Comparison of ENCODE assay signal across 2 cellular contexts in the genomic region with DNA sequence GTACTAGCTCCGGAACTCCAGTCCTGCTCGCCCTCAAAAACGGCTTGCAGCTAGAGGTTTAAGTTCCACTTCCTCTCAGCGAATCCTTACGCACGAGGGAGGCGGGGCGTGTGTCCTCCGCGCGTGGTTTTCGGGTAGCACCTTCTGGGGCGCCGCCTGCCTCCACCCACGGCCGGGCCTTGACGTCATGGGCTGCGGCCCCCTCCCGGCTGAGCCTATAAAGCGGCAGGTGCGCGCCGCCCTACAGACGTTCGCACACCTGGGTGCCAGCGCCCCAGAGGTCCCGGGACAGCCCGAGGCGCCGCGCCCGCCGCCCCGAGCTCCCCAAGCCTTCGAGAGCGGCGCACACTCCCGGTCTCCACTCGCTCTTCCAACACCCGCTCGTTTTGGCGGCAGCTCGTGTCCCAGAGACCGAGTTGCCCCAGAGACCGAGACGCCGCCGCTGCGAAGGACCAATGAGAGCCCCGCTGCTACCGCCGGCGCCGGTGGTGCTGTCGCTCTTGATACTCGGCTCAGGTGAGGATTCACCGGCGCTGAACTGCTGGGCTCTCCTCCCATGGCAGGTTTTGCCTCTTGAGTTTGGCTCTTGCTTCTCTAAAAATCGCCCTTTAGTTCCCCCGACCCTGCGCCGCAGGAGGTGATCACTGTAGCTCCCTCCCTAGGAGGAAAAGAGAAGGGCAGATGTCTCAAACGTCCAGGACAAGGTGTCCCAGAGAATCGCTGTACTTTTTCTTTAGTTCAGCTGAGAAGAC.
A peak's percentile ranks its signal among the peaks of the same experiment; 100 is the strongest.
TF ChIP-seq lines count a peak whose summit lies in the region.

A gene with protein sequence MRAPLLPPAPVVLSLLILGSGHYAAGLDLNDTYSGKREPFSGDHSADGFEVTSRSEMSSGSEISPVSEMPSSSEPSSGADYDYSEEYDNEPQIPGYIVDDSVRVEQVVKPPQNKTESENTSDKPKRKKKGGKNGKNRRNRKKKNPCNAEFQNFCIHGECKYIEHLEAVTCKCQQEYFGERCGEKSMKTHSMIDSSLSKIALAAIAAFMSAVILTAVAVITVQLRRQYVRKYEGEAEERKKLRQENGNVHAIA (plus strand): TSS at position 246 of the 752 bp plus-strand sequence. CDS start 210 bp downstream, at position 456.

TF ChIP-seq in HEK293, 187 proteins besides CTCF, POLR2A, EP300 and RAD21 (continued from another document):
- TF ChIP-seq GFI1B (tag by site-specific recombination; IDR thresholded peaks at IDR 0.05) = no peak
- no peak for TF ChIP-seq ZNF654 (tag by site-specific recombination; IDR thresholded peaks at IDR 0.05; ENCODE audit: low read depth)
- no peak for TF ChIP-seq ZNF624 (tag by site-specific recombination; IDR thresholded peaks at IDR 0.05)
- TF ChIP-seq ZNF701 (tag by site-specific recombination; IDR thresholded peaks at IDR 0.05) = no peak
- TF ChIP-seq, protein P1, sequence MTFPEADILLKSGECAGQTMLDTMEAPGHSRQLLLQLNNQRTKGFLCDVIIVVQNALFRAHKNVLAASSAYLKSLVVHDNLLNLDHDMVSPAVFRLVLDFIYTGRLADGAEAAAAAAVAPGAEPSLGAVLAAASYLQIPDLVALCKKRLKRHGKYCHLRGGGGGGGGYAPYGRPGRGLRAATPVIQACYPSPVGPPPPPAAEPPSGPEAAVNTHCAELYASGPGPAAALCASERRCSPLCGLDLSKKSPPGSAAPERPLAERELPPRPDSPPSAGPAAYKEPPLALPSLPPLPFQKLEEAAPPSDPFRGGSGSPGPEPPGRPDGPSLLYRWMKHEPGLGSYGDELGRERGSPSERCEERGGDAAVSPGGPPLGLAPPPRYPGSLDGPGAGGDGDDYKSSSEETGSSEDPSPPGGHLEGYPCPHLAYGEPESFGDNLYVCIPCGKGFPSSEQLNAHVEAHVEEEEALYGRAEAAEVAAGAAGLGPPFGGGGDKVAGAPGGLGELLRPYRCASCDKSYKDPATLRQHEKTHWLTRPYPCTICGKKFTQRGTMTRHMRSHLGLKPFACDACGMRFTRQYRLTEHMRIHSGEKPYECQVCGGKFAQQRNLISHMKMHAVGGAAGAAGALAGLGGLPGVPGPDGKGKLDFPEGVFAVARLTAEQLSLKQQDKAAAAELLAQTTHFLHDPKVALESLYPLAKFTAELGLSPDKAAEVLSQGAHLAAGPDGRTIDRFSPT (tag by site-specific recombination; IDR thresholded peaks at IDR 0.05) = peak; percentile 57
- peak; percentile 88 for TF ChIP-seq ZNF335 (tag by site-specific recombination; conservative IDR thresholded peaks at IDR 0.05)
- peak; percentile 70 for TF ChIP-seq ZFHX2 (tag by site-specific recombination; conservative IDR thresholded peaks at IDR 0.05)
- TF ChIP-seq ZBTB17 (tag by site-specific recombination; IDR thresholded peaks at IDR 0.05) = 0 out of 2 replicates have a peak, but pooled peaks have one; percentile 36
- TF ChIP-seq ZNF600 (tag by site-specific recombination; IDR thresholded peaks at IDR 0.05) = peak; percentile 48; the same call in 1 of the 2 replicates
- TF ChIP-seq ZXDB (tag by site-specific recombination; IDR thresholded peaks at IDR 0.05) = 0 out of 2 replicates have a peak, but pooled peaks have one; percentile 23
- TF ChIP-seq GLIS1 (tag by site-specific recombination; IDR thresholded peaks at IDR 0.05) = peak; percentile 48
- TF ChIP-seq, protein P2, sequence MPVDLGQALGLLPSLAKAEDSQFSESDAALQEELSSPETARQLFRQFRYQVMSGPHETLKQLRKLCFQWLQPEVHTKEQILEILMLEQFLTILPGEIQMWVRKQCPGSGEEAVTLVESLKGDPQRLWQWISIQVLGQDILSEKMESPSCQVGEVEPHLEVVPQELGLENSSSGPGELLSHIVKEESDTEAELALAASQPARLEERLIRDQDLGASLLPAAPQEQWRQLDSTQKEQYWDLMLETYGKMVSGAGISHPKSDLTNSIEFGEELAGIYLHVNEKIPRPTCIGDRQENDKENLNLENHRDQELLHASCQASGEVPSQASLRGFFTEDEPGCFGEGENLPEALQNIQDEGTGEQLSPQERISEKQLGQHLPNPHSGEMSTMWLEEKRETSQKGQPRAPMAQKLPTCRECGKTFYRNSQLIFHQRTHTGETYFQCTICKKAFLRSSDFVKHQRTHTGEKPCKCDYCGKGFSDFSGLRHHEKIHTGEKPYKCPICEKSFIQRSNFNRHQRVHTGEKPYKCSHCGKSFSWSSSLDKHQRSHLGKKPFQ (tag by site-specific recombination; IDR thresholded peaks at IDR 0.05) = no peak
- TF ChIP-seq, protein P3, sequence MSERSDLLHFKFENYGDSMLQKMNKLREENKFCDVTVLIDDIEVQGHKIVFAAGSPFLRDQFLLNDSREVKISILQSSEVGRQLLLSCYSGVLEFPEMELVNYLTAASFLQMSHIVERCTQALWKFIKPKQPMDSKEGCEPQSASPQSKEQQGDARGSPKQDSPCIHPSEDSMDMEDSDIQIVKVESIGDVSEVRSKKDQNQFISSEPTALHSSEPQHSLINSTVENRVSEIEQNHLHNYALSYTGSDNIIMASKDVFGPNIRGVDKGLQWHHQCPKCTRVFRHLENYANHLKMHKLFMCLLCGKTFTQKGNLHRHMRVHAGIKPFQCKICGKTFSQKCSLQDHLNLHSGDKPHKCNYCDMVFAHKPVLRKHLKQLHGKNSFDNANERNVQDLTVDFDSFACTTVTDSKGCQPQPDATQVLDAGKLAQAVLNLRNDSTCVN (tag by site-specific recombination; optimal IDR thresholded peaks at IDR 0.05) = peak; percentile 84
- TF ChIP-seq KLF7 (tag by site-specific recombination; IDR thresholded peaks at IDR 0.05; ENCODE audit: borderline replicate concordance) = no peak
- peak; percentile 71 for TF ChIP-seq ZBTB21 (tag by site-specific recombination; IDR thresholded peaks at IDR 0.05)
- TF ChIP-seq ZNF626 (tag by site-specific recombination; IDR thresholded peaks at IDR 0.05) = no peak
- no peak for TF ChIP-seq ZFP3 (tag by site-specific recombination; IDR thresholded peaks at IDR 0.05; ENCODE audit: low read depth)
- no peak for TF ChIP-seq ZBTB7A (tag by site-specific recombination; IDR thresholded peaks at IDR 0.05; ENCODE audit: low read depth)
- TF ChIP-seq ZNF423 (tag by site-specific recombination; IDR thresholded peaks at IDR 0.05) = 0 out of 2 replicates have a peak, but pooled peaks have one; percentile 39
- peak; percentile 90 for TF ChIP-seq ZNF341 (tag by site-specific recombination; IDR thresholded peaks at IDR 0.05; ENCODE audit: low read depth)
- TF ChIP-seq, protein P4, sequence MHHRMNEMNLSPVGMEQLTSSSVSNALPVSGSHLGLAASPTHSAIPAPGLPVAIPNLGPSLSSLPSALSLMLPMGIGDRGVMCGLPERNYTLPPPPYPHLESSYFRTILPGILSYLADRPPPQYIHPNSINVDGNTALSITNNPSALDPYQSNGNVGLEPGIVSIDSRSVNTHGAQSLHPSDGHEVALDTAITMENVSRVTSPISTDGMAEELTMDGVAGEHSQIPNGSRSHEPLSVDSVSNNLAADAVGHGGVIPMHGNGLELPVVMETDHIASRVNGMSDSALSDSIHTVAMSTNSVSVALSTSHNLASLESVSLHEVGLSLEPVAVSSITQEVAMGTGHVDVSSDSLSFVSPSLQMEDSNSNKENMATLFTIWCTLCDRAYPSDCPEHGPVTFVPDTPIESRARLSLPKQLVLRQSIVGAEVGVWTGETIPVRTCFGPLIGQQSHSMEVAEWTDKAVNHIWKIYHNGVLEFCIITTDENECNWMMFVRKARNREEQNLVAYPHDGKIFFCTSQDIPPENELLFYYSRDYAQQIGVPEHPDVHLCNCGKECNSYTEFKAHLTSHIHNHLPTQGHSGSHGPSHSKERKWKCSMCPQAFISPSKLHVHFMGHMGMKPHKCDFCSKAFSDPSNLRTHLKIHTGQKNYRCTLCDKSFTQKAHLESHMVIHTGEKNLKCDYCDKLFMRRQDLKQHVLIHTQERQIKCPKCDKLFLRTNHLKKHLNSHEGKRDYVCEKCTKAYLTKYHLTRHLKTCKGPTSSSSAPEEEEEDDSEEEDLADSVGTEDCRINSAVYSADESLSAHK (tag by site-specific recombination; IDR thresholded peaks at IDR 0.05) = no peak
- TF ChIP-seq ZNF596 (tag by site-specific recombination; IDR thresholded peaks at IDR 0.05) = peak; percentile 44
- TF ChIP-seq ZNF10 (tag by site-specific recombination; IDR thresholded peaks at IDR 0.05) = no peak
TF ChIP-seq in HEK293: peak in this region for 33.

TF ChIP-seq in WTC11, 78 proteins besides CTCF, POLR2A, EP300 and RAD21 (continued from another document):
- TF ChIP-seq, protein P5, sequence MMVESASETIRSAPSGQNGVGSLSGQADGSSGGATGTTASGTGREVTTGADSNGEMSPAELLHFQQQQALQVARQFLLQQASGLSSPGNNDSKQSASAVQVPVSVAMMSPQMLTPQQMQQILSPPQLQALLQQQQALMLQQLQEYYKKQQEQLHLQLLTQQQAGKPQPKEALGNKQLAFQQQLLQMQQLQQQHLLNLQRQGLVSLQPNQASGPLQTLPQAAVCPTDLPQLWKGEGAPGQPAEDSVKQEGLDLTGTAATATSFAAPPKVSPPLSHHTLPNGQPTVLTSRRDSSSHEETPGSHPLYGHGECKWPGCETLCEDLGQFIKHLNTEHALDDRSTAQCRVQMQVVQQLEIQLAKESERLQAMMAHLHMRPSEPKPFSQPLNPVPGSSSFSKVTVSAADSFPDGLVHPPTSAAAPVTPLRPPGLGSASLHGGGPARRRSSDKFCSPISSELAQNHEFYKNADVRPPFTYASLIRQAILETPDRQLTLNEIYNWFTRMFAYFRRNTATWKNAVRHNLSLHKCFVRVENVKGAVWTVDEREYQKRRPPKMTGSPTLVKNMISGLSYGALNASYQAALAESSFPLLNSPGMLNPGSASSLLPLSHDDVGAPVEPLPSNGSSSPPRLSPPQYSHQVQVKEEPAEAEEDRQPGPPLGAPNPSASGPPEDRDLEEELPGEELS (CRISPR knock-in tag; IDR thresholded peaks at IDR 0.05) = 0 out of 2 replicates have a peak, but pooled peaks have one; percentile 25
- TF ChIP-seq, protein P6, sequence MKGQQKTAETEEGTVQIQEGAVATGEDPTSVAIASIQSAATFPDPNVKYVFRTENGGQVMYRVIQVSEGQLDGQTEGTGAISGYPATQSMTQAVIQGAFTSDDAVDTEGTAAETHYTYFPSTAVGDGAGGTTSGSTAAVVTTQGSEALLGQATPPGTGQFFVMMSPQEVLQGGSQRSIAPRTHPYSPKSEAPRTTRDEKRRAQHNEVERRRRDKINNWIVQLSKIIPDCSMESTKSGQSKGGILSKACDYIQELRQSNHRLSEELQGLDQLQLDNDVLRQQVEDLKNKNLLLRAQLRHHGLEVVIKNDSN (CRISPR knock-in tag; IDR thresholded peaks at IDR 0.05) = 0 out of 2 replicates have a peak, but pooled peaks have one; percentile 28
- TF ChIP-seq, protein P7, sequence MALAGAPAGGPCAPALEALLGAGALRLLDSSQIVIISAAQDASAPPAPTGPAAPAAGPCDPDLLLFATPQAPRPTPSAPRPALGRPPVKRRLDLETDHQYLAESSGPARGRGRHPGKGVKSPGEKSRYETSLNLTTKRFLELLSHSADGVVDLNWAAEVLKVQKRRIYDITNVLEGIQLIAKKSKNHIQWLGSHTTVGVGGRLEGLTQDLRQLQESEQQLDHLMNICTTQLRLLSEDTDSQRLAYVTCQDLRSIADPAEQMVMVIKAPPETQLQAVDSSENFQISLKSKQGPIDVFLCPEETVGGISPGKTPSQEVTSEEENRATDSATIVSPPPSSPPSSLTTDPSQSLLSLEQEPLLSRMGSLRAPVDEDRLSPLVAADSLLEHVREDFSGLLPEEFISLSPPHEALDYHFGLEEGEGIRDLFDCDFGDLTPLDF (CRISPR knock-in tag; IDR thresholded peaks at IDR 0.05) = 0 out of 2 replicates have a peak, but pooled peaks have one; percentile 49
- peak; percentile 54; the same call in 1 of the 2 replicates for TF ChIP-seq ZNF423 (CRISPR knock-in tag; IDR thresholded peaks at IDR 0.05)
